ENCODE assay signal across 10 cellular contexts in genomic region chr22:31284756-31285155, GRCh38. TPM values are rescaled to one million over a fixed set of nuclear protein-coding genes. Genes with fewer than 3 reads are reported as not detected.
DNase-seq lines count a peak whose midpoint lies in the region; ATAC-seq and TF ChIP-seq lines count a peak whose summit lies in the region.
"Had no signal": no experiment of that assay in that cellular context is flagged by ENCODE, and none has a peak within 500 bp of the region (broad histone marks: within the 10 kb centered on the region; RNA-seq: fewer than 3 reads in every experiment).

No MANE protein-coding gene starts in this region.

- CTCF ChIA-PET in activated naive CD4-positive, alpha-beta T cell treated with anti-CD3 and anti-CD28 coated beads, Interleukin-2, amount 10 ng/mL, durations not matched to agents 7 days and 5 days (lab: Charles Lee), result interaction anchor here (1.0 to 2.6 kb wide), 3 partner anchors 12 to 73 kb away, joined by 3 to 19 read pairs (median 11); partner anchors contain the start of gene LIMK2

- intact Hi-C loops in body of pancreas (cut with DNase I) (no loop called here), transverse colon (cut with DNase I; ENCODE audit: low total_unique reads) (no loop called here)

- H3K27ac ChIP-seq in body of pancreas (peak overlapping the region in 3 of 4 donors; percentile 5 to 46 (median 26)), mucosa of rectum (ENCODE audit: low read depth in 2 of 2, low read length in 2 of 2) (peak overlapping the region; percentile 59 to 64), transverse colon (peak overlapping the region; percentile 95 to 99 (median 98))

- WGBS in body of pancreas, 2 donors, result 39 to 43% methylated on average over 3 of the region's 3 CpGs
- 0 to 24% methylated on average over 2 to 3 of the region's 3 CpGs for WGBS in transverse colon (ENCODE audit: low coverage in 1 of 2), 2 donors

- H3K36me3 ChIP-seq in body of pancreas (replicated peaks in 1 of 2; ENCODE audit: insufficient read depth in 1 of 2, low read depth in 2 of 2), result peaks cover 0 to 1% of the 10 kb centered on the region in 2 donors
- peaks cover 72 to 81% of the 10 kb centered on the region in 2 donors for H3K36me3 ChIP-seq in mucosa of rectum (ENCODE audit: control insufficient read depth in 2 of 2, insufficient read depth in 2 of 2, low read length in 2 of 2)
- H3K36me3 ChIP-seq in transverse colon, result peaks cover 0 to 40% (median 13%) of the 10 kb centered on the region in 4 donors

- no peak for TF ChIP-seq EP300 in transverse colon (IDR thresholded peaks at IDR 0.05; ENCODE audit: low read depth)

- no peak for TF ChIP-seq CTCF in body of pancreas (IDR thresholded peaks at IDR 0.05)
- TF ChIP-seq CTCF in transverse colon (IDR thresholded peaks at IDR 0.05), result no peak

- H3K4me3 ChIP-seq in body of pancreas, result no peak overlapping the region
- no peak overlapping the region for H3K4me3 ChIP-seq in mucosa of rectum (ENCODE audit: low read length in 2 of 2)
- no peak overlapping the region for H3K4me3 ChIP-seq in transverse colon

- peaks cover 85% of the 10 kb centered on the region for H3K36me3 Mint-ChIP-seq in activated naive CD4-positive, alpha-beta T cell treated with anti-CD3 and anti-CD28 coated beads, Interleukin-2, amount 10 ng/mL, durations not matched to agents 7 days and 5 days

- no peak for TF ChIP-seq POLR2A in body of pancreas (IDR thresholded peaks at IDR 0.05)
- no peak for TF ChIP-seq POLR2A in transverse colon (IDR thresholded peaks at IDR 0.05)

- no peak for DNase-seq in activated naive CD4-positive, alpha-beta T cell treated with anti-CD3 and anti-CD28 coated beads, Interleukin-2, amount 10 ng/mL, durations not matched to agents 7 days and 5 days
- DNase-seq in activated naive CD4-positive, alpha-beta T cell treated with anti-CD3 and anti-CD28 coated beads, Interleukin-2, amount 50 U/mL, for 16 hours, result no peak
- no peak for DNase-seq in body of pancreas
- no peak for DNase-seq in transverse colon
- DNase-seq in stimulated activated CD8-positive, alpha-beta memory T cell treated with anti-CD3 and anti-CD28 coated beads, Interleukin-4, amount 100 ng/mL, for 48 hours, result no peak
- no peak for DNase-seq in DMS53 treated with DMSO at 0.1 percent for 48 hours (lab: John Stamatoyannopoulos, UW; ENCODE audit: unreplicated experiment)
- DNase-seq in activated CD4-positive, alpha-beta T cell treated with anti-CD3 and anti-CD28 coated beads for 48 hours, result no peak
- DNase-seq: AML-193, right cardiac atrium had no signal

- no peak for ATAC-seq in body of pancreas

- no peaks in the 10 kb centered on the region for H3K9me3 Mint-ChIP-seq in activated naive CD4-positive, alpha-beta T cell treated with anti-CD3 and anti-CD28 coated beads, Interleukin-2, amount 10 ng/mL, durations not matched to agents 7 days and 5 days

- peak overlapping the region in 1 of 2 donors; percentile 36 for H3K9ac ChIP-seq in mucosa of rectum (ENCODE audit: low read depth in 1 of 2, low read length in 2 of 2)

- H3K9me3 ChIP-seq in body of pancreas, result no peaks in the 10 kb centered on the region
- no peaks in the 10 kb centered on the region for H3K9me3 ChIP-seq in mucosa of rectum (ENCODE audit: control insufficient read depth in 2 of 2, low read length in 2 of 2)
- no peaks in the 10 kb centered on the region for H3K9me3 ChIP-seq in transverse colon

- peak overlapping the region; percentile 99 for H3K27ac Mint-ChIP-seq in activated naive CD4-positive, alpha-beta T cell treated with anti-CD3 and anti-CD28 coated beads, Interleukin-2, amount 10 ng/mL, durations not matched to agents 7 days and 5 days

- H3K4me3 Mint-ChIP-seq in activated naive CD4-positive, alpha-beta T cell treated with anti-CD3 and anti-CD28 coated beads, Interleukin-2, amount 10 ng/mL, durations not matched to agents 7 days and 5 days, result peak overlapping the region; percentile 52

- no peaks in the 10 kb centered on the region for H3K27me3 Mint-ChIP-seq in activated naive CD4-positive, alpha-beta T cell treated with anti-CD3 and anti-CD28 coated beads, Interleukin-2, amount 10 ng/mL, durations not matched to agents 7 days and 5 days

- H3K4me1 ChIP-seq in body of pancreas, result peaks cover 6% of the 10 kb centered on the region
- H3K4me1 ChIP-seq in mucosa of rectum (ENCODE audit: control insufficient read depth in 2 of 2, insufficient read depth in 2 of 2, low read length in 2 of 2), result peaks cover 12 to 14% of the 10 kb centered on the region in 2 donors
- peaks cover 12 to 66% (median 15%) of the 10 kb centered on the region in 4 donors for H3K4me1 ChIP-seq in transverse colon

- in situ Hi-C loops in transverse colon (cut with MboI; ENCODE audit: low pct_ligation_motif_present in 1 of 4, low pct_unique_long_range_greater_than_20kb in 1 of 4, low sequenced_read_pairs in 3 of 4), result no loop called here

- peaks cover 94% of the 10 kb centered on the region for H3K4me1 Mint-ChIP-seq in activated naive CD4-positive, alpha-beta T cell treated with anti-CD3 and anti-CD28 coated beads, Interleukin-2, amount 10 ng/mL, durations not matched to agents 7 days and 5 days

- H3K27me3 ChIP-seq in body of pancreas, result no peaks in the 10 kb centered on the region
- no peaks in the 10 kb centered on the region for H3K27me3 ChIP-seq in mucosa of rectum (ENCODE audit: control insufficient read depth in 2 of 2, insufficient read depth in 2 of 2, low read length in 2 of 2)
- H3K27me3 ChIP-seq in transverse colon, result no peaks in the 10 kb centered on the region

RNA-seq across cellular contexts. Expression of gene PIK3IP1, which starts 7.5 kb away (rescaled TPM):
- total RNA-seq in body of pancreas (10 to 100 TPM in 1 of 2 donors, 1 to 10 TPM in 1; 5.6 to 18.9 TPM), transverse colon (10 to 100 TPM; 11.6 to 46.7 (median 35.2) TPM)

Comparison
In these comparisons a context has a peak if more than half of its experiments do, and no peak if none do; other contexts are left out.
1. H3K27ac ChIP-seq: peak in every context shown above with its lines; median percentile 98 in transverse colon; 62 in mucosa of rectum; 26 in body of pancreas.